In genomic region chr7:105691692-105692564, GRCh38 we compare ENCODE assay signal across 8 cellular contexts.
DNase-seq lines count a peak whose midpoint lies in the region; ATAC-seq and TF ChIP-seq lines count a peak whose summit lies in the region.

No MANE protein-coding gene starts in this region.

- ATAC-seq in HG02798 (IDR thresholded peaks at IDR 0.05; ENCODE audit: poor library complexity, unreplicated experiment) (peak; percentile 56), HG03571 (IDR thresholded peaks at IDR 0.05; ENCODE audit: unreplicated experiment) (no peak)

- no peak overlapping the region for H3K27ac Mint-ChIP-seq in progenitor cell of endocrine pancreas

- peak overlapping the region; percentile 40 for H3K4me3 Mint-ChIP-seq in progenitor cell of endocrine pancreas (ENCODE audit: low read depth)

- peaks cover 7% of the 10 kb centered on the region for H3K9me3 Mint-ChIP-seq in progenitor cell of endocrine pancreas (ENCODE audit: low read depth)

- no peak for TF ChIP-seq CTCF in progenitor cell of endocrine pancreas (IDR thresholded peaks at IDR 0.05; ENCODE audit: unreplicated experiment)

- peaks cover 12% of the 10 kb centered on the region for H3K36me3 Mint-ChIP-seq in progenitor cell of endocrine pancreas (ENCODE audit: insufficient read depth)

- H3K27me3 Mint-ChIP-seq in progenitor cell of endocrine pancreas = peaks cover 25% of the 10 kb centered on the region

- H3K4me1 Mint-ChIP-seq in progenitor cell of endocrine pancreas (ENCODE audit: low read depth) = peaks cover 19% of the 10 kb centered on the region

- peak; percentile 56 for DNase-seq in ELR (ENCODE audit: low read depth)
- peak; percentile 68 for DNase-seq in activated naive CD4-positive, alpha-beta T cell treated with Interleukin-2 at 50 U/mL for 16 hours
- peak; percentile 69 for DNase-seq in glomerular endothelial cell (ENCODE audit: extremely low read depth, low read depth, low spot score)
- no peak for DNase-seq in progenitor cell of endocrine pancreas (ENCODE audit: low spot score, unreplicated experiment)
- DNase-seq in HuH-7.5 (ENCODE audit: low spot score) = no peak

TF ChIP-seq in PFSK-1, 5 proteins besides CTCF, POLR2A, EP300 and RAD21:
- TF ChIP-seq SIN3A (IDR thresholded peaks at IDR 0.05; ENCODE audit: borderline replicate concordance, insufficient read depth, low read length) (no peak), FOXP2 (optimal IDR thresholded peaks at IDR 0.05; ENCODE audit: borderline replicate concordance, extremely low read depth, extremely low read length, insufficient read depth) (peak; percentile 70)

Comparison
In these comparisons a context has a peak if more than half of its experiments do, and no peak if none do; other contexts are left out.
1. DNase-seq: peak in ELR (single experiment), activated naive CD4-positive, alpha-beta T cell treated with Interleukin-2 at 50 U/mL for 16 hours (single experiment) and glomerular endothelial cell (single experiment); none in progenitor cell of endocrine pancreas (single experiment) and HuH-7.5 (single experiment).